In genomic region chr12:3249081-3249800, GRCh38 we compare ENCODE assay signal across 25 cellular contexts.
DNase-seq lines count a peak whose midpoint lies in the region; ATAC-seq, FAIRE-seq and TF ChIP-seq lines count a peak whose summit lies in the region.
"Had no signal": no experiment of that assay in that cellular context is flagged by ENCODE, and none has a peak within 500 bp of the region (broad histone marks: within the 10 kb centered on the region; RNA-seq: fewer than 3 reads in every experiment).

No MANE protein-coding gene starts in this region.

- H3K4me1 ChIP-seq in heart left ventricle = peaks cover 15 to 98% (median 86%) of the 10 kb centered on the region in 12 donors

- H3K27me3 ChIP-seq in heart left ventricle = no peaks in the 10 kb centered on the region
- H3K27me3 ChIP-seq: hepatocyte, SJCRH30, upper lobe of right lung had no signal

- peaks cover 44% of the 10 kb centered on the region for H3K36me3 Mint-ChIP-seq in endothelial cell (ENCODE audit: low read depth, unreplicated experiment)
- no peaks in the 10 kb centered on the region for H3K36me3 Mint-ChIP-seq in stimulated activated memory B cell treated with anti-CD40 and anti-IgM and Interleukin-4, amounts not matched to agents 10 μg/mL and 1 μg/mL and 100 μg/mL, for 72 hours
- no peaks in the 10 kb centered on the region for H3K36me3 Mint-ChIP-seq in activated T-cell treated with anti-CD3 and anti-CD28 coated beads, Interleukin-2, amount 50 U/mL, for 72 hours (ENCODE audit: insufficient read depth in 2 of 2)
- H3K36me3 Mint-ChIP-seq: activated CD8-positive, alpha-beta memory T cell treated with anti-CD3 and anti-CD28 coated beads, Interleukin-2, amount 10 ng/mL, durations not matched to agents 7 days and 5 days; CD4-positive, alpha-beta memory T cell had no signal

- H3K9me3 Mint-ChIP-seq in endothelial cell (ENCODE audit: unreplicated experiment) = no peaks in the 10 kb centered on the region
- no peaks in the 10 kb centered on the region for H3K9me3 Mint-ChIP-seq in stimulated activated memory B cell treated with anti-CD40 and anti-IgM and Interleukin-4, amounts not matched to agents 10 μg/mL and 1 μg/mL and 100 μg/mL, for 72 hours
- no peaks in the 10 kb centered on the region for H3K9me3 Mint-ChIP-seq in activated T-cell treated with anti-CD3 and anti-CD28 coated beads, Interleukin-2, amount 50 U/mL, for 72 hours
- H3K9me3 Mint-ChIP-seq: effector memory CD8-positive, alpha-beta T cell had no signal

- peak overlapping the region; percentile 48 to 100 (median 92) for H3K27ac ChIP-seq in heart left ventricle
- H3K27ac ChIP-seq: GM23248, hepatocyte, SJCRH30, upper lobe of right lung had no signal

- no peaks in the 10 kb centered on the region for H3K9me3 ChIP-seq in heart left ventricle
- H3K9me3 ChIP-seq: SJCRH30, upper lobe of right lung had no signal

- H3K4me3 ChIP-seq in heart left ventricle = no peak overlapping the region
- H3K4me3 ChIP-seq: GM23248, hepatocyte, SJCRH30, upper lobe of right lung had no signal

- DNase-seq in heart left ventricle = no peak
- DNase-seq in Right ventricle myocardium superior = no peak
- DNase-seq in MV-4-11 (lab: John Stamatoyannopoulos, UW) = peak; percentile 61
- no peak for DNase-seq in endothelial cell (ENCODE audit: low spot score)
- no peak for DNase-seq in activated T-cell treated with anti-CD3 and anti-CD28 coated beads, Interleukin-2, amount 50 U/mL, for 72 hours
- DNase-seq in GM19239 (ENCODE audit: insufficient read length, low spot score) = no peak
- no peak for DNase-seq in NCI-H1694 treated with DMSO at 0.1 percent for 48 hours (lab: John Stamatoyannopoulos, UW)
- DNase-seq: ACHN; activated CD4-positive, CD25-positive, alpha-beta regulatory T cell treated with anti-CD3 and anti-CD28 coated beads, Interleukin-2, amount 50 U/mL, for 72 hours; activated CD8-positive, alpha-beta memory T cell treated with anti-CD3 and anti-CD28 coated beads, Interleukin-2, amount 10 ng/mL, durations not matched to agents 7 days and 5 days; amygdala; CD4-positive, alpha-beta memory T cell; cerebellar nuclear complex; DMS79; effector memory CD8-positive, alpha-beta T cell; GM23248; islet precursor cell; KG1; NCI-H1105; NCI-H526 treated with DMSO at 0.1 percent for 48 hours; SJCRH30; upper lobe of right lung had no signal

- peak overlapping the region; percentile 20 for H3K4me3 Mint-ChIP-seq in endothelial cell (ENCODE audit: unreplicated experiment)
- no peak overlapping the region for H3K4me3 Mint-ChIP-seq in stimulated activated memory B cell treated with anti-CD40 and anti-IgM and Interleukin-4, amounts not matched to agents 10 μg/mL and 1 μg/mL and 100 μg/mL, for 72 hours
- H3K4me3 Mint-ChIP-seq in activated T-cell treated with anti-CD3 and anti-CD28 coated beads, Interleukin-2, amount 50 U/mL, for 72 hours = no peak overlapping the region
- H3K4me3 Mint-ChIP-seq: activated CD8-positive, alpha-beta memory T cell treated with anti-CD3 and anti-CD28 coated beads, Interleukin-2, amount 10 ng/mL, durations not matched to agents 7 days and 5 days; CD4-positive, alpha-beta memory T cell; effector memory CD8-positive, alpha-beta T cell had no signal

- peak overlapping the region; percentile 96 for H3K27ac Mint-ChIP-seq in endothelial cell (ENCODE audit: unreplicated experiment)
- H3K27ac Mint-ChIP-seq in stimulated activated memory B cell treated with anti-CD40 and anti-IgM and Interleukin-4, amounts not matched to agents 10 μg/mL and 1 μg/mL and 100 μg/mL, for 72 hours = peak overlapping the region; percentile 2
- no peak overlapping the region for H3K27ac Mint-ChIP-seq in activated T-cell treated with anti-CD3 and anti-CD28 coated beads, Interleukin-2, amount 50 U/mL, for 72 hours
- H3K27ac Mint-ChIP-seq: activated CD8-positive, alpha-beta memory T cell treated with anti-CD3 and anti-CD28 coated beads, Interleukin-2, amount 10 ng/mL, durations not matched to agents 7 days and 5 days; CD4-positive, alpha-beta memory T cell; effector memory CD8-positive, alpha-beta T cell had no signal

- intact Hi-C loops in heart left ventricle (cut with DNase I) (no loop called here), Right ventricle myocardium superior (cut with DNase I) (no loop called here)

- 70 to 75% (median 72%) methylated on average over 16 of the region's 16 CpGs for WGBS in heart left ventricle, 4 donors

- peaks cover 52% of the 10 kb centered on the region for H3K4me1 Mint-ChIP-seq in endothelial cell (ENCODE audit: unreplicated experiment)
- peaks cover 20% of the 10 kb centered on the region for H3K4me1 Mint-ChIP-seq in stimulated activated memory B cell treated with anti-CD40 and anti-IgM and Interleukin-4, amounts not matched to agents 10 μg/mL and 1 μg/mL and 100 μg/mL, for 72 hours
- H3K4me1 Mint-ChIP-seq in activated T-cell treated with anti-CD3 and anti-CD28 coated beads, Interleukin-2, amount 50 U/mL, for 72 hours (ENCODE audit: low read depth) = peaks cover 5% of the 10 kb centered on the region

- no peak for TF ChIP-seq CTCF in heart left ventricle (IDR thresholded peaks at IDR 0.05)
- TF ChIP-seq CTCF in endothelial cell (IDR thresholded peaks at IDR 0.05; ENCODE audit: unreplicated experiment) = no peak

- FAIRE-seq in GM19239 (lab: Jason Lieb, UNC) = no peak
- FAIRE-seq: GM18507 had no signal

- H3K36me3 ChIP-seq in heart left ventricle = peaks cover 0 to 10% (median 0%) of the 10 kb centered on the region in 9 donors
- H3K36me3 ChIP-seq: upper lobe of right lung had no signal

- no peak for ATAC-seq in heart left ventricle
- ATAC-seq in Right ventricle myocardium superior (ENCODE audit: poor library complexity) = no peak
- no peak for ATAC-seq in stimulated activated memory B cell treated with anti-CD40 and anti-IgM and Interleukin-4, amounts not matched to agents 10 μg/mL and 1 μg/mL and 100 μg/mL, for 72 hours
- no peak for ATAC-seq in activated T-cell treated with anti-CD3 and anti-CD28 coated beads, Interleukin-2, amount 50 U/mL, for 72 hours (replicated peaks in 1 of 2)
- ATAC-seq: activated CD8-positive, alpha-beta memory T cell treated with anti-CD3 and anti-CD28 coated beads, Interleukin-2, amount 10 ng/mL, durations not matched to agents 7 days and 5 days; effector memory CD8-positive, alpha-beta T cell; upper lobe of right lung had no signal

- peaks cover 9% of the 10 kb centered on the region for H3K27me3 Mint-ChIP-seq in endothelial cell (ENCODE audit: unreplicated experiment)
- H3K27me3 Mint-ChIP-seq in stimulated activated memory B cell treated with anti-CD40 and anti-IgM and Interleukin-4, amounts not matched to agents 10 μg/mL and 1 μg/mL and 100 μg/mL, for 72 hours = peaks cover 32% of the 10 kb centered on the region
- H3K27me3 Mint-ChIP-seq in activated T-cell treated with anti-CD3 and anti-CD28 coated beads, Interleukin-2, amount 50 U/mL, for 72 hours (ENCODE audit: low read depth) = peaks cover 7% of the 10 kb centered on the region

- no peak for TF ChIP-seq POLR2A in heart left ventricle (IDR thresholded peaks at IDR 0.05)
